Comparison of ENCODE assay signal across 12 cellular contexts in genomic region chr22:28395920-28396447, GRCh38.
DNase-seq lines count a peak whose midpoint lies in the region; ATAC-seq and TF ChIP-seq lines count a peak whose summit lies in the region.
"Had no signal": no experiment of that assay in that cellular context is flagged by ENCODE, and none has a peak within 500 bp of the region (broad histone marks: within the 10 kb centered on the region; RNA-seq: fewer than 3 reads in every experiment).

No MANE protein-coding gene starts in this region.

- no peak overlapping the region for H3K27ac ChIP-seq in spleen
- H3K27ac ChIP-seq in brain microvascular endothelial cell: no peak overlapping the region
- H3K27ac ChIP-seq: neutrophil had no signal

- peaks cover 4% of the 10 kb centered on the region; the same call in 1 of the 2 replicates for H3K27me3 Mint-ChIP-seq in HFFc6 (ENCODE audit: insufficient read depth)
- H3K27me3 Mint-ChIP-seq: dendritic cell treated with granulocyte-macrophage colony-stimulating factor and Interleukin-4, amounts not matched to agents 40 ng/mL and 50 ng/mL, for 4 days had no signal

- H3K9me3 ChIP-seq in adipocyte (ENCODE audit: control insufficient read depth, low read length) (no peaks in the 10 kb centered on the region), spleen (no peaks in the 10 kb centered on the region)
- H3K9me3 ChIP-seq: neutrophil had no signal

- peaks cover 6% of the 10 kb centered on the region for H3K9me3 Mint-ChIP-seq in HFFc6

- no peak for TF ChIP-seq POLR2A in spleen (IDR thresholded peaks at IDR 0.05)

- peak overlapping the region; percentile 57 for H3K27ac Mint-ChIP-seq in HFFc6
- H3K27ac Mint-ChIP-seq: dendritic cell treated with granulocyte-macrophage colony-stimulating factor and Interleukin-4, amounts not matched to agents 40 ng/mL and 50 ng/mL, for 4 days had no signal

- H3K4me3 ChIP-seq in adipocyte (ENCODE audit: low read length) (no peak overlapping the region), spleen (no peak overlapping the region), brain microvascular endothelial cell (ENCODE audit: low read depth, low read length) (no peak overlapping the region)

- TF ChIP-seq CTCF in HFFc6 (IDR thresholded peaks at IDR 0.05) (no peak), spleen (IDR thresholded peaks at IDR 0.05 in 8 of 11, conservative IDR thresholded peaks at IDR 0.05 in 3 of 11) (no peak), brain microvascular endothelial cell (IDR thresholded peaks at IDR 0.05; ENCODE audit: low read depth, low read length, missing control alignments) (no peak)

- DNase-seq in AG08395 (ENCODE audit: low spot score) (peak; percentile 27), HFFc6 (peak; percentile 60), adipocyte (ENCODE audit: low read depth) (peak; percentile 55), left lobe of liver (ENCODE audit: low spot score) (no peak), spleen (no peak), brain microvascular endothelial cell (no peak)
- DNase-seq in stimulated activated CD4-positive, alpha-beta T cell treated with anti-CD3 and anti-CD28 coated beads, Interleukin-4, amount 100 ng/mL, for 1 hour: no peak
- DNase-seq: DMS79, NCI-H2081 treated with DMSO at 0.1 percent for 48 hours had no signal

- ATAC-seq in left lobe of liver: peak; percentile 85
- no peak for ATAC-seq in HG03457 (IDR thresholded peaks at IDR 0.05; ENCODE audit: unreplicated experiment)

- H3K4me1 Mint-ChIP-seq in HFFc6 (ENCODE audit: low read depth): peaks cover 43% of the 10 kb centered on the region

- peak overlapping the region; percentile 21 for H3K9ac ChIP-seq in adipocyte (ENCODE audit: low read length)

- H3K36me3 Mint-ChIP-seq in HFFc6 (ENCODE audit: low read depth): peaks cover 5% of the 10 kb centered on the region; the same call in 1 of the 2 replicates

- WGBS in spleen, 5 donors: 19 to 32% (median 27%) methylated on average over 2 of the region's 2 CpGs

- H3K36me3 ChIP-seq in adipocyte (ENCODE audit: control insufficient read depth, insufficient read depth, low read length, severe bottlenecking): no peaks in the 10 kb centered on the region
- H3K36me3 ChIP-seq in spleen: no peaks in the 10 kb centered on the region
- H3K36me3 ChIP-seq in brain microvascular endothelial cell (replicated peaks): no peaks in the 10 kb centered on the region
- H3K36me3 ChIP-seq: neutrophil had no signal

- H3K27me3 ChIP-seq in adipocyte (replicated peaks; ENCODE audit: control insufficient read depth, insufficient read depth, low read length) (no peaks in the 10 kb centered on the region), spleen (replicated peaks in 1 of 7) (no peaks in the 10 kb centered on the region), brain microvascular endothelial cell (replicated peaks) (no peaks in the 10 kb centered on the region)
- H3K27me3 ChIP-seq: neutrophil had no signal

- intact Hi-C loops in spleen (cut with DNase I; ENCODE audit: low total_unique reads): no loop called here

- H3K4me3 Mint-ChIP-seq in HFFc6: peak overlapping the region; percentile 12; the same call in 1 of the 2 replicates
- H3K4me3 Mint-ChIP-seq: dendritic cell treated with granulocyte-macrophage colony-stimulating factor and Interleukin-4, amounts not matched to agents 40 ng/mL and 50 ng/mL, for 4 days had no signal

- H3K4me1 ChIP-seq in adipocyte (ENCODE audit: control insufficient read depth, insufficient read depth, low read length): peaks cover 45% of the 10 kb centered on the region
- H3K4me1 ChIP-seq in spleen: peaks cover 0 to 10% (median 1%) of the 10 kb centered on the region in 6 donors

- in situ Hi-C loops in brain microvascular endothelial cell (cut with HindIII; ENCODE audit: low pct_ligation_motif_present, low sequenced_read_pairs): no loop called here

Comparison
In these comparisons a context has a peak if more than half of its experiments do, and no peak if none do; other contexts are left out.
1. DNase-seq: peak in AG08395 (single experiment), HFFc6 (single experiment) and adipocyte (single experiment); none in left lobe of liver (single experiment), spleen (single experiment), brain microvascular endothelial cell (single experiment) and stimulated activated CD4-positive, alpha-beta T cell treated with anti-CD3 and anti-CD28 coated beads, Interleukin-4, amount 100 ng/mL, for 1 hour (single experiment).